Comparison of ENCODE assay signal across 8 cellular contexts in the genomic region with DNA sequence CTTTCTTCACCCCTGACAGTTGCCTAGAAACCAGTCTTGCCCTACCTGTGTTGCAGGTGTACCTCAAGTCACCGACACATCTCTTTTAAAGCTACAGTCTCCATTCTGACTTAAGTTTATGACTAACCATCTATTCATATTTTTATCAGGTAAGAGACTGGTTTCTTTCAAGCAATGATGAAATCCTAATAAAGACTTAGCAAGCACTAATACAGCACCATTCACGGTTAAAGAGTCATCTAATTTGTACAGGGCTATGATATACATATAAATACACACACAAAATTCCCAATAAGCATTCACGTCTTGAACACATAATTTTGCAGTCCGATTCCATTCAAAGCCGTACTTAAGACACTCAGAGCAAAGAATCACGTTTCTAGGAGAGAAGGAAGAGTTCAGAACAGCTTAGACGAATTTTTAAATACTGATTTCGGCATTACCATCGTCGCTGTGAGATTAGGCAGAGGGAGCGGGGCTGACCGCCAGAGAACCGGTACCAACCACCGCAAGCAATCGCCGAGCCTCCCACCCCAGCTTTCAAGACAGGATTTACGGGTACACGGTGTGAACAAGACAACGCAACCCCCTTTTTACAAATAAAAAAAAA. TPM values are rescaled to one million over a fixed set of nuclear protein-coding genes. Genes with fewer than 3 reads are reported as not detected.
DNase-seq lines count a peak whose midpoint lies in the region; ATAC-seq and TF ChIP-seq lines count a peak whose summit lies in the region.

No MANE protein-coding gene starts in this region.

- peak overlapping the region; percentile 84 to 90 for H3K4me3 Mint-ChIP-seq in activated T-cell treated with anti-CD3 and anti-CD28 coated beads, Interleukin-2, amount 50 U/mL, for 72 hours

- intact Hi-C loops in spleen (cut with DNase I; ENCODE audit: low total_unique reads) = no loop called here

- peaks cover 12% of the 10 kb centered on the region for H3K4me1 Mint-ChIP-seq in activated T-cell treated with anti-CD3 and anti-CD28 coated beads, Interleukin-2, amount 50 U/mL, for 72 hours (ENCODE audit: low read depth)

- H3K9ac ChIP-seq in SK-N-SH = peak overlapping the region; percentile 92

- POLR2A ChIA-PET in SK-N-SH (lab: Yijun Ruan, JAX) (no interaction called here), GM10248 (lab: Yijun Ruan, JAX) (interaction anchor here (0.6 kb wide), 1 partner anchor 50 kb away, joined by 6 read pairs; no protein-coding TSS in a partner anchor)

- H3K27ac ChIP-seq in SK-N-SH (ENCODE audit: low read depth in 2 of 2, low read length in 1 of 2) (peak overlapping the region in 1 of 2 experiments; percentile 32; a peak in 2 of 4 replicates), spleen (peak overlapping the region in 5 of 8 donors; percentile 72 to 85 (median 79))

- no peaks in the 10 kb centered on the region for H3K27me3 ChIP-seq in SK-N-SH (ENCODE audit: insufficient read depth)
- H3K27me3 ChIP-seq in spleen (replicated peaks in 1 of 7) = peaks cover 0 to 39% (median 9%) of the 10 kb centered on the region in 7 donors

- DNase-seq in SK-N-SH (no peak), spleen (no peak), GM10248 (ENCODE audit: extremely low spot score) (no peak)
- DNase-seq in activated T-cell treated with anti-CD3 and anti-CD28 coated beads, Interleukin-2, amount 50 U/mL, for 72 hours = no peak

- ATAC-seq in SK-N-SH treated with all-trans-retinoic acid at 6 μM for 48 hours = no peak
- ATAC-seq in activated T-cell treated with anti-CD3 and anti-CD28 coated beads, Interleukin-2, amount 50 U/mL, for 72 hours (replicated peaks in 1 of 2) = no peak
- ATAC-seq in HG02840 (IDR thresholded peaks at IDR 0.05; ENCODE audit: low FRiP score, unreplicated experiment) = no peak
- no peak for ATAC-seq in GM21423 (IDR thresholded peaks at IDR 0.05; ENCODE audit: unreplicated experiment)

- TF ChIP-seq CTCF in SK-N-SH (IDR thresholded peaks at IDR 0.05) (no peak), spleen (IDR thresholded peaks at IDR 0.05 in 8 of 11, conservative IDR thresholded peaks at IDR 0.05 in 3 of 11) (no peak), GM10248 (IDR thresholded peaks at IDR 0.05; ENCODE audit: control extremely low read depth, extremely low read depth, low read depth, missing control alignments) (no peak)

- H3K36me3 ChIP-seq in SK-N-SH (replicated peaks in 1 of 2; ENCODE audit: control insufficient read depth in 1 of 2, insufficient read depth in 2 of 2, low read length in 1 of 2) (peaks cover 0 to 3% of the 10 kb centered on the region in 2 experiments), spleen (no peaks in the 10 kb centered on the region)

- peaks cover 60% of the 10 kb centered on the region for H3K79me2 ChIP-seq in SK-N-SH (ENCODE audit: insufficient read depth)

- no peak for TF ChIP-seq EP300 in SK-N-SH (IDR thresholded peaks at IDR 0.05; ENCODE audit: borderline replicate concordance in 1 of 2, low read depth in 1 of 2, low read length in 1 of 2)

- H3K9me3 Mint-ChIP-seq in activated T-cell treated with anti-CD3 and anti-CD28 coated beads, Interleukin-2, amount 50 U/mL, for 72 hours = peaks cover 0 to 3% of the 10 kb centered on the region in 2 donors

- TF ChIP-seq POLR2A in spleen (IDR thresholded peaks at IDR 0.05) = no peak

- H3K9me3 ChIP-seq in SK-N-SH = no peaks in the 10 kb centered on the region
- H3K9me3 ChIP-seq in spleen = no peaks in the 10 kb centered on the region

- H3K36me3 Mint-ChIP-seq in activated T-cell treated with anti-CD3 and anti-CD28 coated beads, Interleukin-2, amount 50 U/mL, for 72 hours (ENCODE audit: insufficient read depth in 2 of 2) = peaks cover 5 to 9% of the 10 kb centered on the region in 2 donors

- peak overlapping the region; percentile 68 for H3K27ac Mint-ChIP-seq in activated T-cell treated with anti-CD3 and anti-CD28 coated beads, Interleukin-2, amount 50 U/mL, for 72 hours

- peak overlapping the region; percentile 89 to 90 for H3K4me3 ChIP-seq in SK-N-SH (ENCODE audit: low read depth in 2 of 2, low read length in 1 of 2)
- peak overlapping the region; percentile 85 for H3K4me3 ChIP-seq in iPS-11a (ENCODE audit: low read depth, low read length)
- H3K4me3 ChIP-seq in spleen = peak overlapping the region; percentile 45 to 77 (median 70)

- no peak overlapping the region for H2AFZ ChIP-seq in SK-N-SH (ENCODE audit: low read depth)

- peaks cover 40% of the 10 kb centered on the region for H4K20me1 ChIP-seq in SK-N-SH (ENCODE audit: insufficient read depth)

- H3F3A ChIP-seq in SK-N-SH (replicated peaks; ENCODE audit: insufficient read depth) = peaks cover 41% of the 10 kb centered on the region

- peaks cover 69% of the 10 kb centered on the region for H3K27me3 Mint-ChIP-seq in activated T-cell treated with anti-CD3 and anti-CD28 coated beads, Interleukin-2, amount 50 U/mL, for 72 hours (ENCODE audit: low read depth)

- H3K4me1 ChIP-seq in SK-N-SH (ENCODE audit: control insufficient read depth in 1 of 2, insufficient read depth in 2 of 2, low read depth in 1 of 2, low read length in 1 of 2) (peaks cover 12 to 46% of the 10 kb centered on the region in 2 experiments; a peak in 3 of 4 replicates), spleen (peaks cover 0 to 37% (median 20%) of the 10 kb centered on the region in 6 donors)

- no peak for TF ChIP-seq RAD21 in SK-N-SH (IDR thresholded peaks at IDR 0.05; ENCODE audit: low read length)

- CTCF ChIA-PET in SK-N-SH (lab: Yijun Ruan, JAX) = interaction anchor here (0.7 to 6.0 kb wide), 4 partner anchors 10 to 290 kb away, joined by 3 to 62 read pairs (median 16); no protein-coding TSS in a partner anchor
- CTCF ChIA-PET in GM10248 (lab: Yijun Ruan, JAX) = interaction anchor here (2.1 to 3.0 kb wide), 2 partner anchors 11 to 289 kb away, joined by 8 to 29 read pairs; no protein-coding TSS in a partner anchor

- no peaks in the 10 kb centered on the region for H3K9me2 ChIP-seq in SK-N-SH

- H3K4me2 ChIP-seq in SK-N-SH = peak overlapping the region; percentile 84

- WGBS in SK-N-SH (ENCODE audit: low lambda C conversion rate) = 6% methylated on average over 16 of the region's 19 CpGs
- 8 to 13% (median 10%) methylated on average over 18 to 19 of the region's 19 CpGs for whole genome bisulfite sequencing in spleen, 5 donors

TF ChIP-seq in SK-N-SH, 30 proteins besides CTCF, POLR2A, EP300 and RAD21 (continues in another document):
- no peak for TF ChIP-seq REST (IDR thresholded peaks at IDR 0.05; ENCODE audit: low read depth, low read length)
- TF ChIP-seq MXI1 (IDR thresholded peaks at IDR 0.05; ENCODE audit: low read depth, low read length) = no peak; the same call in 1 of the 2 replicates

TF ChIP-seq in SK-N-SH treated with all-trans-retinoic acid at 6 μM for 48 hours, 23 proteins besides CTCF, POLR2A, EP300 and RAD21:
- TF ChIP-seq, protein P1, sequence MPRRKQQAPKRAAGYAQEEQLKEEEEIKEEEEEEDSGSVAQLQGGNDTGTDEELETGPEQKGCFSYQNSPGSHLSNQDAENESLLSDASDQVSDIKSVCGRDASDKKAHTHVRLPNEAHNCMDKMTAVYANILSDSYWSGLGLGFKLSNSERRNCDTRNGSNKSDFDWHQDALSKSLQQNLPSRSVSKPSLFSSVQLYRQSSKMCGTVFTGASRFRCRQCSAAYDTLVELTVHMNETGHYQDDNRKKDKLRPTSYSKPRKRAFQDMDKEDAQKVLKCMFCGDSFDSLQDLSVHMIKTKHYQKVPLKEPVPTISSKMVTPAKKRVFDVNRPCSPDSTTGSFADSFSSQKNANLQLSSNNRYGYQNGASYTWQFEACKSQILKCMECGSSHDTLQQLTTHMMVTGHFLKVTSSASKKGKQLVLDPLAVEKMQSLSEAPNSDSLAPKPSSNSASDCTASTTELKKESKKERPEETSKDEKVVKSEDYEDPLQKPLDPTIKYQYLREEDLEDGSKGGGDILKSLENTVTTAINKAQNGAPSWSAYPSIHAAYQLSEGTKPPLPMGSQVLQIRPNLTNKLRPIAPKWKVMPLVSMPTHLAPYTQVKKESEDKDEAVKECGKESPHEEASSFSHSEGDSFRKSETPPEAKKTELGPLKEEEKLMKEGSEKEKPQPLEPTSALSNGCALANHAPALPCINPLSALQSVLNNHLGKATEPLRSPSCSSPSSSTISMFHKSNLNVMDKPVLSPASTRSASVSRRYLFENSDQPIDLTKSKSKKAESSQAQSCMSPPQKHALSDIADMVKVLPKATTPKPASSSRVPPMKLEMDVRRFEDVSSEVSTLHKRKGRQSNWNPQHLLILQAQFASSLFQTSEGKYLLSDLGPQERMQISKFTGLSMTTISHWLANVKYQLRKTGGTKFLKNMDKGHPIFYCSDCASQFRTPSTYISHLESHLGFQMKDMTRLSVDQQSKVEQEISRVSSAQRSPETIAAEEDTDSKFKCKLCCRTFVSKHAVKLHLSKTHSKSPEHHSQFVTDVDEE (CRISPR knock-in tag; IDR thresholded peaks at IDR 0.05) = no peak
- TF ChIP-seq ZFP3 (CRISPR knock-in tag; IDR thresholded peaks at IDR 0.05) (no peak), CSDC2 (CRISPR knock-in tag; IDR thresholded peaks at IDR 0.05) (no peak)

RNA-seq across cellular contexts. Expression of gene ERRFI1, which starts 0.9 kb away (rescaled TPM):
- polyA plus RNA-seq in SK-N-SH (2012; rRNA removed) (65.6 and 66.9 TPM in 2 replicates), spleen (1 to 10 TPM; 2.0 to 5.7 (median 5.0) TPM)
- 72.6 and 74.4 TPM in 2 replicates for polyA plus RNA-seq in SK-N-SH (2012; cell fraction: cytosol; rRNA removed)
- 68.2 and 96.8 TPM in 2 replicates for polyA plus RNA-seq in SK-N-SH (2012; cell fraction: nucleus; rRNA removed)
- 1 to 10 TPM; 2.6 to 3.3 TPM for total RNA-seq in activated T-cell treated with anti-CD3 and anti-CD28 coated beads, Interleukin-2, amount 50 U/mL, for 72 hours
- 10 to 100 TPM in 2 of 7 donors, 1 to 10 TPM in 5; 7.6 to 12.5 (median 8.5) TPM for total RNA-seq in spleen
